Comparison of ENCODE assay signal across 23 cellular contexts in genomic region chr14:84202486-84202885, GRCh38.
"Had no signal": no experiment of that assay in that cellular context is flagged by ENCODE, and none has a peak within 500 bp of the region (broad histone marks: within the 10 kb centered on the region; RNA-seq: fewer than 3 reads in every experiment).

No MANE protein-coding gene starts in this region.

- H3K27ac ChIP-seq: body of pancreas, esophagus muscularis mucosa, neutrophil, SJCRH30, testis, vagina had no signal

- H3K36me3 ChIP-seq: esophagus muscularis mucosa, neutrophil, SJCRH30, vagina had no signal

- H3K27ac Mint-ChIP-seq: activated naive CD8-positive, alpha-beta T cell treated with anti-CD3 and anti-CD28 coated beads for 36 hours; natural killer cell; type B pancreatic cell had no signal

- ATAC-seq: activated T-cell treated with anti-CD3 and anti-CD28 coated beads, Interleukin-2, amount 50 U/mL, for 4 hours; body of pancreas; left colon; natural killer cell; sciatic nerve had no signal

- H3K27me3 Mint-ChIP-seq: activated naive CD8-positive, alpha-beta T cell treated with anti-CD3 and anti-CD28 coated beads for 36 hours; type B pancreatic cell had no signal

- H3K36me3 Mint-ChIP-seq: activated naive CD8-positive, alpha-beta T cell treated with anti-CD3 and anti-CD28 coated beads for 36 hours; natural killer cell; type B pancreatic cell had no signal

- H3K4me1 ChIP-seq: testis, vagina had no signal

- H3K4me1 Mint-ChIP-seq: activated naive CD8-positive, alpha-beta T cell treated with anti-CD3 and anti-CD28 coated beads for 36 hours; natural killer cell had no signal

- DNase-seq: activated CD8-positive, alpha-beta memory T cell treated with anti-CD3 and anti-CD28 coated beads, Interleukin-2, amount 50 U/mL, for 4 hours; activated naive CD4-positive, alpha-beta T cell treated with Interleukin-2 at 50 U/mL for 16 hours; activated naive CD8-positive, alpha-beta T cell treated with anti-CD3 and anti-CD28 coated beads for 36 hours; activated T-cell treated with anti-CD3 and anti-CD28 coated beads, Interleukin-2, amount 50 U/mL, for 4 hours; amygdala; body of pancreas; dermis blood vessel endothelial cell; effector memory CD4-positive, alpha-beta T cell; islet precursor cell; left colon; midbrain; natural killer cell; SJCRH30; small intestine; stimulated activated naive CD4-positive, alpha-beta T cell; T-helper 1 cell; testis had no signal

- H3K4me3 ChIP-seq: body of pancreas, esophagus muscularis mucosa, lung, SJCRH30, testis, vagina had no signal

- H3K4me3 Mint-ChIP-seq: activated naive CD8-positive, alpha-beta T cell treated with anti-CD3 and anti-CD28 coated beads for 36 hours; activated T-cell treated with anti-CD3 and anti-CD28 coated beads, Interleukin-2, amount 50 U/mL, for 4 hours; natural killer cell; type B pancreatic cell had no signal

- H3K27me3 ChIP-seq: body of pancreas, esophagus muscularis mucosa, neutrophil, SJCRH30, testis, vagina had no signal

- H3K9me3 ChIP-seq: body of pancreas, esophagus muscularis mucosa, neutrophil, SJCRH30, testis, vagina had no signal
